Comparison of ENCODE assay signal across 23 cellular contexts in the genomic region with DNA sequence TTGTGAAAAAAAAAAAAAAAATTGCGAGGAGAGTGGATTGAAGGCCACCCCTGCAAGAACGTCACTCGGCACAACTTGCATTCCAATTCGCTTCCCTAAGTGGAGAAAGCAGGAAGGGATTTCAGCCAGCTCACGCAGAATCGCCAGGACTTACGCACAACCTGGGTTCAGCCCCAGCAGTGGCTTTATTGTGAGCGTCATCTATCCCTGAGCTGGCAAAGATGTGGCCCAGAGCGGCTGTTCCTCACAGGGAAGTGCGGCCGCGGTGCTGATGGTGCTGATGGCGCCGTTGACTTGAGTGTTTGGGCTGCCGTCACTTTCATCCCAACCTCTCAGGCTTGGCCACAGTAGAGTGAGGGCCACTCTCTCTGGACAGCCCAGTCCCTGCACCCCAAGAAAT.
A peak's percentile ranks its signal among the peaks of the same experiment; 100 is the strongest.
DNase-seq lines count a peak whose midpoint lies in the region; ATAC-seq and TF ChIP-seq lines count a peak whose summit lies in the region.
"Had no signal": no experiment of that assay in that cellular context is flagged by ENCODE, and none has a peak within 500 bp of the region (broad histone marks: within the 10 kb centered on the region; RNA-seq: fewer than 3 reads in every experiment).

No MANE protein-coding gene starts in this region.

- intact Hi-C loops in Right ventricle myocardium inferior (cut with DNase I) (no loop called here), cardiac septum (cut with DNase I) (no loop called here)

- peak; percentile 34 for ATAC-seq in Right ventricle myocardium inferior
- ATAC-seq in gastroesophageal sphincter, result no peak
- ATAC-seq in HG03571 (IDR thresholded peaks at IDR 0.05; ENCODE audit: unreplicated experiment), result no peak
- ATAC-seq: HepG2, PC-3 had no signal

- peak overlapping the region in 3 of 4 donors; percentile 7 to 91 (median 63) for H3K27ac ChIP-seq in gastroesophageal sphincter
- H3K27ac ChIP-seq: 22Rv1 had no signal

- H3K27me3 Mint-ChIP-seq in type B pancreatic cell, result peaks cover 10% of the 10 kb centered on the region
- H3K27me3 Mint-ChIP-seq in activated CD4-positive, alpha-beta memory T cell treated with anti-CD3 and anti-CD28 coated beads, Interleukin-2, amount 10 ng/mL, durations not matched to agents 7 days and 5 days, result no peaks in the 10 kb centered on the region

- no peak for TF ChIP-seq EP300 in gastroesophageal sphincter (IDR thresholded peaks at IDR 0.05)

- peaks cover 0 to 52% (median 7%) of the 10 kb centered on the region in 3 donors for H3K4me1 ChIP-seq in gastroesophageal sphincter

- TF ChIP-seq CTCF in gastroesophageal sphincter (IDR thresholded peaks at IDR 0.05) (no peak), type B pancreatic cell (conservative IDR thresholded peaks at IDR 0.05) (no peak)

- no peak overlapping the region for H3K4me3 ChIP-seq in gastroesophageal sphincter
- H3K4me3 ChIP-seq: SJSA1 had no signal

- no peaks in the 10 kb centered on the region for H3K27me3 ChIP-seq in gastroesophageal sphincter
- H3K27me3 ChIP-seq: SJSA1 had no signal

- H3K9me3 ChIP-seq in gastroesophageal sphincter, result peaks cover 0 to 14% (median 0%) of the 10 kb centered on the region in 3 donors

- POLR2A ChIA-PET in activated CD4-positive, alpha-beta memory T cell treated with anti-CD3 and anti-CD28 coated beads, Interleukin-2, amount 10 ng/mL, durations not matched to agents 7 days and 5 days (lab: Charles Lee), result no interaction called here

- H3K4me3 Mint-ChIP-seq in type B pancreatic cell, result no peak overlapping the region
- no peak overlapping the region for H3K4me3 Mint-ChIP-seq in activated CD4-positive, alpha-beta memory T cell treated with anti-CD3 and anti-CD28 coated beads, Interleukin-2, amount 10 ng/mL, durations not matched to agents 7 days and 5 days

- CTCF ChIA-PET in activated CD4-positive, alpha-beta memory T cell treated with anti-CD3 and anti-CD28 coated beads, Interleukin-2, amount 10 ng/mL, durations not matched to agents 7 days and 5 days (lab: Charles Lee), result no interaction called here

- peaks cover 16% of the 10 kb centered on the region for H3K36me3 Mint-ChIP-seq in type B pancreatic cell
- peaks cover 5% of the 10 kb centered on the region for H3K36me3 Mint-ChIP-seq in activated CD4-positive, alpha-beta memory T cell treated with anti-CD3 and anti-CD28 coated beads, Interleukin-2, amount 10 ng/mL, durations not matched to agents 7 days and 5 days (ENCODE audit: low read depth)

- peak overlapping the region; percentile 92 for H3K27ac Mint-ChIP-seq in type B pancreatic cell
- H3K27ac Mint-ChIP-seq in activated CD4-positive, alpha-beta memory T cell treated with anti-CD3 and anti-CD28 coated beads, Interleukin-2, amount 10 ng/mL, durations not matched to agents 7 days and 5 days, result no peak overlapping the region

- H3K9me3 Mint-ChIP-seq in type B pancreatic cell, result peaks cover 13% of the 10 kb centered on the region
- H3K9me3 Mint-ChIP-seq in activated CD4-positive, alpha-beta memory T cell treated with anti-CD3 and anti-CD28 coated beads, Interleukin-2, amount 10 ng/mL, durations not matched to agents 7 days and 5 days, result peaks cover 21% of the 10 kb centered on the region

- DNase-seq in Right ventricle myocardium inferior (ENCODE audit: missing footprints) (no peak), cardiac septum (ENCODE audit: low spot score) (no peak), mesenteric fat pad (ENCODE audit: low spot score) (peak; percentile 82), type B pancreatic cell (ENCODE audit: extremely low spot score, unreplicated experiment) (no peak)
- no peak for DNase-seq in activated CD4-positive, alpha-beta memory T cell treated with anti-CD3 and anti-CD28 coated beads, Interleukin-2, amount 10 ng/mL, durations not matched to agents 7 days and 5 days
- DNase-seq in stimulated activated naive CD4-positive, alpha-beta T cell (lab: John Stamatoyannopoulos, UW), result no peak
- DNase-seq: DMS153; DND-41; Kasumi-1; NCI-H1092 treated with DMSO at 0.1 percent for 48 hours; NCI-H1436 treated with DMSO at 0.1 percent for 48 hours; NCI-H187 treated with DMSO at 0.1 percent for 48 hours; NCI-H2171 treated with DMSO at 0.1 percent for 48 hours; NCI-H446; NCI-H524 treated with DMSO at 0.1 percent for 48 hours; NCI-H82; NK-92 treated with Interleukin-12 subunit alpha and Interleukin-12 subunit beta, amount 100 ng/mL, for 24 hours; PC-3 had no signal

- no peak for TF ChIP-seq POLR2A in gastroesophageal sphincter (IDR thresholded peaks at IDR 0.05)

- H3K36me3 ChIP-seq in gastroesophageal sphincter, result peaks cover 0 to 33% of the 10 kb centered on the region in 2 donors
- H3K36me3 ChIP-seq: SJSA1 had no signal

- peaks cover 18% of the 10 kb centered on the region for H3K4me1 Mint-ChIP-seq in type B pancreatic cell (ENCODE audit: unreplicated experiment)
- no peaks in the 10 kb centered on the region for H3K4me1 Mint-ChIP-seq in activated CD4-positive, alpha-beta memory T cell treated with anti-CD3 and anti-CD28 coated beads, Interleukin-2, amount 10 ng/mL, durations not matched to agents 7 days and 5 days

- 92 to 93% methylated on average over 5 to 11 of the region's 15 CpGs for WGBS in gastroesophageal sphincter (ENCODE audit: low coverage in 1 of 2), 2 donors
